In the genomic region with DNA sequence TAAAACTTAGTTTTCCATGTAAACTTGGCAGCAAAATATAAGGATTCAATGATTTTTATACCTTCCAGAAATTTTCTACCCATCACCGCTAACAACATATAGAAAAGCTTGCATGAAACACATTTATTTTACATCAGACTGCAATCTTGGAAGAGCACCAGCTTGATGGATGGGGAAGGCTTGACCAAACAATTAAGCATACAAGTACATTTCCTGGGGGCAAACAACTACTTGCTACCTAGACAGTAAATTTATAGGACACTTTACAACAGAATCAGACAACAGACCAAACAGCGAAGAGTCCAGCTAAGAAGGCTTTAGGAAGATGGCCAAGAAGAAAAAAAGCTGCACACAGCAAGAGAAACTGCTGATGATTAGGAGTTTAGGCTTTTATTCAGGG, we compare ENCODE assay signal across 15 cellular contexts. TPM values are rescaled to one million over a fixed set of nuclear protein-coding genes. Genes with fewer than 3 reads are reported as not detected.
DNase-seq lines count a peak whose midpoint lies in the region; ATAC-seq and TF ChIP-seq lines count a peak whose summit lies in the region.
"Had no signal": no experiment of that assay in that cellular context is flagged by ENCODE, and none has a peak within 500 bp of the region (broad histone marks: within the 10 kb centered on the region; RNA-seq: fewer than 3 reads in every experiment).

No MANE protein-coding gene starts in this region.

- intact Hi-C loops in right cardiac atrium (cut with DNase I) (no loop called here), heart right ventricle (cut with DNase I) (no loop called here)

- H3K36me3 ChIP-seq in heart right ventricle = peaks cover 0 to 14% (median 0%) of the 10 kb centered on the region in 9 donors
- H3K36me3 ChIP-seq in brain microvascular endothelial cell (replicated peaks) = no peaks in the 10 kb centered on the region

- peak overlapping the region; percentile 62; the same call in 1 of the 2 replicates for H3K27ac Mint-ChIP-seq in WTC11
- H3K27ac Mint-ChIP-seq: activated T-helper 2 cell treated with anti-CD3 and anti-CD28 coated beads, Interferon-gamma antibody, Interleukin-2, Interleukin-4, amounts not matched to agents 10 μg/mL and 5 μg/mL and 100 μg/mL, durations not matched to agents 14 hours and 24 hours and 36 hours; stimulated activated naive CD8-positive, alpha-beta T cell treated with anti-CD3 and anti-CD28 coated beads, Interleukin-15, Interleukin-2, amounts not matched to agents 100 ng/mL and 50 ng/mL, for 24 hours had no signal

- H3K4me3 Mint-ChIP-seq in WTC11 = peak overlapping the region; percentile 52; the same call in 1 of the 2 replicates
- H3K4me3 Mint-ChIP-seq: stimulated activated naive CD8-positive, alpha-beta T cell treated with anti-CD3 and anti-CD28 coated beads, Interleukin-15, Interleukin-2, amounts not matched to agents 100 ng/mL and 50 ng/mL, for 24 hours had no signal

- DNase-seq in right cardiac atrium = no peak
- DNase-seq in heart right ventricle = no peak
- DNase-seq in WTC11 (ENCODE audit: low spot score) = no peak
- peak; percentile 39 for DNase-seq in fibroblast of the aortic adventitia (ENCODE audit: low read depth)
- DNase-seq in central memory CD4-positive, alpha-beta T cell = no peak
- no peak for DNase-seq in stimulated activated CD8-positive, alpha-beta memory T cell treated with anti-CD3 and anti-CD28 coated beads, Interleukin-4, amount 100 ng/mL, for 48 hours
- no peak for DNase-seq in brain microvascular endothelial cell
- no peak for DNase-seq in DMS53 (lab: John Stamatoyannopoulos, UW)
- DNase-seq: activated CD4-positive, CD25-positive, alpha-beta regulatory T cell treated with anti-CD3 and anti-CD28 coated beads, Interleukin-2, amount 50 U/mL, for 72 hours; naive thymus-derived CD8-positive, alpha-beta T cell; NCI-H526 treated with DMSO at 0.1 percent for 48 hours had no signal

- CTCF ChIA-PET in WTC11 (lab: Charles Lee) = interaction anchor here (0.8 to 2.3 kb wide), 2 partner anchors 11 to 43 kb away, joined by 3 to 8 read pairs; no protein-coding TSS in a partner anchor

- 52% methylated on average over 2 of the region's 2 CpGs for WGBS in right cardiac atrium
- 53 to 73% methylated on average over 2 of the region's 2 CpGs for WGBS in heart right ventricle, 2 donors

- peak overlapping the region; percentile 10 for H3K4me3 ChIP-seq in right cardiac atrium (ENCODE audit: low read length)
- H3K4me3 ChIP-seq in heart right ventricle = peak overlapping the region in 2 of 10 donors; percentile 53 to 56
- H3K4me3 ChIP-seq in fibroblast of the aortic adventitia (ENCODE audit: low read depth, low read length) = no peak overlapping the region
- H3K4me3 ChIP-seq in brain microvascular endothelial cell (ENCODE audit: low read depth, low read length) = no peak overlapping the region

- H3K4me1 Mint-ChIP-seq in WTC11 = peaks cover 56% of the 10 kb centered on the region

- POLR2A ChIA-PET in WTC11 (lab: Charles Lee) = no interaction called here

- H3K4me1 ChIP-seq in right cardiac atrium (ENCODE audit: control insufficient read depth, insufficient read depth, low read length) = peaks cover 2% of the 10 kb centered on the region
- H3K4me1 ChIP-seq in heart right ventricle = peaks cover 0 to 31% (median 18%) of the 10 kb centered on the region in 9 donors

- no peaks in the 10 kb centered on the region for H3K27me3 Mint-ChIP-seq in WTC11 (ENCODE audit: low read depth)

- TF ChIP-seq CTCF in heart right ventricle (IDR thresholded peaks at IDR 0.05) (no peak), WTC11 (IDR thresholded peaks at IDR 0.05) (no peak), fibroblast of the aortic adventitia (IDR thresholded peaks at IDR 0.05; ENCODE audit: insufficient read depth, low read length) (no peak), brain microvascular endothelial cell (IDR thresholded peaks at IDR 0.05; ENCODE audit: low read depth, low read length, missing control alignments) (no peak)

- no peaks in the 10 kb centered on the region for H3K9me3 Mint-ChIP-seq in WTC11
- H3K9me3 Mint-ChIP-seq: activated T-helper 2 cell treated with anti-CD3 and anti-CD28 coated beads, Interferon-gamma antibody, Interleukin-2, Interleukin-4, amounts not matched to agents 10 μg/mL and 5 μg/mL and 100 μg/mL, durations not matched to agents 14 hours and 24 hours and 36 hours; naive thymus-derived CD8-positive, alpha-beta T cell had no signal

- ATAC-seq in right cardiac atrium (no peak), heart right ventricle (no peak), WTC11 (no peak)
- ATAC-seq: naive thymus-derived CD8-positive, alpha-beta T cell; Panc1 had no signal

- H3K27ac ChIP-seq in right cardiac atrium (ENCODE audit: low read length) (no peak overlapping the region), heart right ventricle (peak overlapping the region in 2 of 10 donors; percentile 51 to 73), brain microvascular endothelial cell (no peak overlapping the region)

- no peaks in the 10 kb centered on the region for H3K27me3 ChIP-seq in right cardiac atrium (ENCODE audit: control insufficient read depth, insufficient read depth)
- no peaks in the 10 kb centered on the region for H3K27me3 ChIP-seq in heart right ventricle
- no peaks in the 10 kb centered on the region for H3K27me3 ChIP-seq in brain microvascular endothelial cell (replicated peaks)
- H3K27me3 ChIP-seq: upper lobe of left lung had no signal

- H3K9me3 ChIP-seq in right cardiac atrium (ENCODE audit: control insufficient read depth, low read length) (no peaks in the 10 kb centered on the region), heart right ventricle (no peaks in the 10 kb centered on the region)
- H3K9me3 ChIP-seq: upper lobe of left lung had no signal

- in situ Hi-C loops in brain microvascular endothelial cell (cut with HindIII; ENCODE audit: low pct_ligation_motif_present, low sequenced_read_pairs) = no loop called here

- H3K36me3 Mint-ChIP-seq in WTC11 = peaks cover 48% of the 10 kb centered on the region

TF ChIP-seq in WTC11, 78 proteins besides CTCF, POLR2A, EP300 and RAD21 (continues in another document):
- TF ChIP-seq, protein P1, sequence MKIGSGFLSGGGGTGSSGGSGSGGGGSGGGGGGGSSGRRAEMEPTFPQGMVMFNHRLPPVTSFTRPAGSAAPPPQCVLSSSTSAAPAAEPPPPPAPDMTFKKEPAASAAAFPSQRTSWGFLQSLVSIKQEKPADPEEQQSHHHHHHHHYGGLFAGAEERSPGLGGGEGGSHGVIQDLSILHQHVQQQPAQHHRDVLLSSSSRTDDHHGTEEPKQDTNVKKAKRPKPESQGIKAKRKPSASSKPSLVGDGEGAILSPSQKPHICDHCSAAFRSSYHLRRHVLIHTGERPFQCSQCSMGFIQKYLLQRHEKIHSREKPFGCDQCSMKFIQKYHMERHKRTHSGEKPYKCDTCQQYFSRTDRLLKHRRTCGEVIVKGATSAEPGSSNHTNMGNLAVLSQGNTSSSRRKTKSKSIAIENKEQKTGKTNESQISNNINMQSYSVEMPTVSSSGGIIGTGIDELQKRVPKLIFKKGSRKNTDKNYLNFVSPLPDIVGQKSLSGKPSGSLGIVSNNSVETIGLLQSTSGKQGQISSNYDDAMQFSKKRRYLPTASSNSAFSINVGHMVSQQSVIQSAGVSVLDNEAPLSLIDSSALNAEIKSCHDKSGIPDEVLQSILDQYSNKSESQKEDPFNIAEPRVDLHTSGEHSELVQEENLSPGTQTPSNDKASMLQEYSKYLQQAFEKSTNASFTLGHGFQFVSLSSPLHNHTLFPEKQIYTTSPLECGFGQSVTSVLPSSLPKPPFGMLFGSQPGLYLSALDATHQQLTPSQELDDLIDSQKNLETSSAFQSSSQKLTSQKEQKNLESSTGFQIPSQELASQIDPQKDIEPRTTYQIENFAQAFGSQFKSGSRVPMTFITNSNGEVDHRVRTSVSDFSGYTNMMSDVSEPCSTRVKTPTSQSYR (CRISPR knock-in tag; IDR thresholded peaks at IDR 0.05) = no peak
- TF ChIP-seq TEAD4 (CRISPR knock-in tag; IDR thresholded peaks at IDR 0.05) (no peak), KAT7 (CRISPR knock-in tag; IDR thresholded peaks at IDR 0.05; ENCODE audit: borderline replicate concordance) (no peak)
- TF ChIP-seq, protein P2, sequence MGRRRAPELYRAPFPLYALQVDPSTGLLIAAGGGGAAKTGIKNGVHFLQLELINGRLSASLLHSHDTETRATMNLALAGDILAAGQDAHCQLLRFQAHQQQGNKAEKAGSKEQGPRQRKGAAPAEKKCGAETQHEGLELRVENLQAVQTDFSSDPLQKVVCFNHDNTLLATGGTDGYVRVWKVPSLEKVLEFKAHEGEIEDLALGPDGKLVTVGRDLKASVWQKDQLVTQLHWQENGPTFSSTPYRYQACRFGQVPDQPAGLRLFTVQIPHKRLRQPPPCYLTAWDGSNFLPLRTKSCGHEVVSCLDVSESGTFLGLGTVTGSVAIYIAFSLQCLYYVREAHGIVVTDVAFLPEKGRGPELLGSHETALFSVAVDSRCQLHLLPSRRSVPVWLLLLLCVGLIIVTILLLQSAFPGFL (CRISPR knock-in tag; IDR thresholded peaks at IDR 0.05; ENCODE audit: borderline replicate concordance) = no peak
- TF ChIP-seq, protein P3, sequence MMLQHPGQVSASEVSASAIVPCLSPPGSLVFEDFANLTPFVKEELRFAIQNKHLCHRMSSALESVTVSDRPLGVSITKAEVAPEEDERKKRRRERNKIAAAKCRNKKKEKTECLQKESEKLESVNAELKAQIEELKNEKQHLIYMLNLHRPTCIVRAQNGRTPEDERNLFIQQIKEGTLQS (CRISPR knock-in tag; conservative IDR thresholded peaks at IDR 0.05) = no peak

RNA-seq across cellular contexts. Expression of a gene that starts 8.0 kb away (rescaled TPM):
- total RNA-seq in right cardiac atrium (10 to 100 TPM; 11.8 to 22.2 (median 13.5) TPM), heart right ventricle (10 to 100 TPM; 14.6 to 48.1 (median 29.1) TPM), WTC11 (2021) (308 to 349 TPM (median 340 TPM) in 3 replicates), fibroblast of the aortic adventitia (ENCODE audit: low replicate concordance) (20.8 and 53.9 TPM in 2 replicates)
- polyA plus RNA-seq in right cardiac atrium (9.1 TPM), heart right ventricle (10 to 100 TPM; 14.9 to 37.5 TPM)
